8 cellular contexts compared by ENCODE assay signal in the genomic region with DNA sequence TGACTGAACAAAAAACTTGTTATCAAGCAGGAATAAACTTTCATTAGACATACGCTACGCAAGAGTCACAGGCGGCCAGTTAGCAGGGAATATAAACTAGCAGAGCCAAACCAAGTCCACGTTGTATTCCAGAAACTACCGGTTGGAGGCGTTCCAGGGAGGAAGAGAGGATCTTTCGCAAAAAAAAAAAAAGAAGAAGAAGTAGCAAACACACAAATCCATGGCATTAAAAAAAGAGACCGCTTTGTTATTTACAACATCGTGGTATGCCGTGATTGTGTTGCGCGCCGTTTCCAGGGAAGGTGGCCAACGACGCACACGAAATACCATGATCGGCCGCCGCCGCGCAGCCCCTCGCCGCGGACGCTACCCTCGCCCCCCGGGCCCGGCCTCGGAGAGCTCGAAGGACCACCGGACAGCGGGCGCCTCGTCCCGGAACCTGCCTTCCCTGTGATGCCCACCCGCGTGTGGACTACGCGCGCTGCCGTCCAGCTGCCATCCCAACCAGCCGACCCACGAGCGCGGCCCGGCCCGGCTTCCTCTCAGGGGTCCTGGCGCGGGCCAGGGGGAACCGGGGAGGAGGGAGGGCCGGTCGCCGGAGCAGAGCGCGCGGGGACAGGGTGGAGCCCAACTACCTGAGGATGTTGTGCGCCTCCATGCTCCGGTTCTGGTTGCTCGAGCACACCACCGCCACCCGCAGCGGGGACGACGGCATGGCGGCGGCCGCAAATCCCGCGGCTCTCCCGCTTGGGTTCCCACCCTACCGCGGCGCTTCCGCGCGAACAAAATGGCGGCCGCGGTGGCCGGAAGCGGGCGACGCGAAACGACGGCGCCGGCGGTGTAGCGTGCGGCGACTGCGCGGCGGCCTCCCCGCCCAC. TPM values are rescaled to one million over a fixed set of nuclear protein-coding genes. Genes with fewer than 3 reads are reported as not detected.
DNase-seq lines count a peak whose midpoint lies in the region; ATAC-seq and TF ChIP-seq lines count a peak whose summit lies in the region.

No MANE protein-coding gene starts in this region.

- H3K27me3 ChIP-seq in HUES64 (ENCODE audit: insufficient read depth, low read length) (peaks cover 3% of the 10 kb centered on the region; the same call in 1 of the 2 replicates), heart right ventricle (peaks cover 0 to 3% (median 0%) of the 10 kb centered on the region in 7 donors)

- peak overlapping the region; percentile 99 for H3K9ac ChIP-seq in HUES64 (ENCODE audit: low read depth, low read length)

- intact Hi-C loops in heart right ventricle (cut with DNase I): loop anchor here in 2 of 10 donors (2.0 to 10.0 kb wide), 2 partner anchors 41 to 151 kb away; partner anchors contain the start of genes CDK11A (in 1 of the 2) and MIB2 (in 1 of the 2)
- intact Hi-C loops in posterior vena cava (cut with DNase I): no loop called here

- ATAC-seq in GM21529 (IDR thresholded peaks at IDR 0.05; ENCODE audit: unreplicated experiment) (peak; percentile 56), heart right ventricle (peak; percentile 68 to 83 (median 76))
- ATAC-seq in activated naive CD8-positive, alpha-beta T cell treated with anti-CD3 and anti-CD28 coated beads, Interleukin-2, amount 50 U/mL, for 24 hours: peak; percentile 70

- peak overlapping the region; percentile 99 for H3K4me3 ChIP-seq in HUES64 (ENCODE audit: low read length)
- H3K4me3 ChIP-seq in heart right ventricle: peak overlapping the region; percentile 84 to 100 (median 96)

- peak overlapping the region; percentile 98 for H3K27ac Mint-ChIP-seq in activated naive CD8-positive, alpha-beta T cell treated with anti-CD3 and anti-CD28 coated beads, Interleukin-2, amount 50 U/mL, for 24 hours

- peak overlapping the region; percentile 99 for H3K27ac ChIP-seq in HUES64 (ENCODE audit: low read depth, low read length)
- H3K27ac ChIP-seq in RWPE1: peak overlapping the region; percentile 94
- H3K27ac ChIP-seq in heart right ventricle: peak overlapping the region; percentile 97 to 100 (median 99)

- POLR2A ChIA-PET in RWPE1 (lab: Yijun Ruan, JAX; ENCODE audit: low non-redundant PET): no interaction called here

- WGBS in HUES64: under 1% methylated on average over 94 of the region's 96 CpGs
- 0% methylated on average over 91 to 96 of the region's 96 CpGs for WGBS in heart right ventricle, 2 donors

- CTCF ChIA-PET in RWPE1 (lab: Yijun Ruan, JAX): no interaction called here

- TF ChIP-seq CTCF in RWPE1 (conservative IDR thresholded peaks at IDR 0.05; ENCODE audit: low read depth) (no peak), heart right ventricle (IDR thresholded peaks at IDR 0.05) (peak in 1 of 9 donors; percentile 23)

- no peaks in the 10 kb centered on the region for H3K9me3 Mint-ChIP-seq in activated naive CD8-positive, alpha-beta T cell treated with anti-CD3 and anti-CD28 coated beads, Interleukin-2, amount 50 U/mL, for 24 hours

- no peaks in the 10 kb centered on the region for H3K4me1 ChIP-seq in HUES64 (ENCODE audit: insufficient read depth, low read length)
- H3K4me1 ChIP-seq in heart right ventricle: peaks cover 3 to 58% (median 50%) of the 10 kb centered on the region in 9 donors

- peaks cover 46% of the 10 kb centered on the region for H3K4me1 Mint-ChIP-seq in activated naive CD8-positive, alpha-beta T cell treated with anti-CD3 and anti-CD28 coated beads, Interleukin-2, amount 50 U/mL, for 24 hours

- H3K36me3 Mint-ChIP-seq in activated naive CD8-positive, alpha-beta T cell treated with anti-CD3 and anti-CD28 coated beads, Interleukin-2, amount 50 U/mL, for 24 hours (ENCODE audit: low read depth): peaks cover 30% of the 10 kb centered on the region

- H3K27me3 Mint-ChIP-seq in activated naive CD8-positive, alpha-beta T cell treated with anti-CD3 and anti-CD28 coated beads, Interleukin-2, amount 50 U/mL, for 24 hours: no peaks in the 10 kb centered on the region

- H3K4me3 Mint-ChIP-seq in activated naive CD8-positive, alpha-beta T cell treated with anti-CD3 and anti-CD28 coated beads, Interleukin-2, amount 50 U/mL, for 24 hours: peak overlapping the region; percentile 95

- H3K36me3 ChIP-seq in HUES64 (ENCODE audit: insufficient read depth, low read length): peaks cover 28% of the 10 kb centered on the region
- H3K36me3 ChIP-seq in heart right ventricle: peaks cover 0 to 37% (median 0%) of the 10 kb centered on the region in 9 donors

- H3K9me3 ChIP-seq in HUES64 (ENCODE audit: insufficient read depth, low read depth, low read length) (no peaks in the 10 kb centered on the region), heart right ventricle (no peaks in the 10 kb centered on the region)

- DNase-seq in EL (peak; percentile 58), RWPE1 (ENCODE audit: low spot score) (peak; percentile 68), heart right ventricle (peak; percentile 58 to 75), posterior vena cava (ENCODE audit: low spot score) (peak; percentile 92), NCI-H2107 (lab: John Stamatoyannopoulos, UW) (no peak)
- DNase-seq in activated naive CD8-positive, alpha-beta T cell treated with anti-CD3 and anti-CD28 coated beads, Interleukin-2, amount 50 U/mL, for 24 hours: peak; percentile 73

RNA-seq across cellular contexts. Expression of gene SSU72, which starts 0.6 kb away (rescaled TPM):
- 136 TPM for polyA plus RNA-seq in HUES64 (2013, experiment 1 of 2)
- polyA plus RNA-seq in HUES64 (2013, experiment 2 of 2): 130 TPM
- total RNA-seq in heart right ventricle (100 to 1,000 TPM in 4 of 10 donors, 10 to 100 TPM in 6; 73.8 to 138 (median 77.9) TPM), posterior vena cava (10 to 100 TPM; 60.7 to 66.0 TPM)
- polyA plus RNA-seq in heart right ventricle: 100 to 1,000 TPM in 1 of 2 donors, 10 to 100 TPM in 1; 96.3 to 122 TPM

RNA-seq across cellular contexts. Expression of gene FNDC10, which starts 25.9 kb away (rescaled TPM):
- polyA plus RNA-seq in HUES64 (2013, experiment 1 of 2): 5.2 TPM
- polyA plus RNA-seq in HUES64 (2013, experiment 2 of 2): 7.9 TPM
- total RNA-seq in heart right ventricle (1 to 10 TPM in 8 of 10 donors, under 1 TPM in 2; 0.66 to 5.9 (median 2.3) TPM), posterior vena cava (1 to 10 TPM; 1.2 to 3.6 TPM)
- 1 to 10 TPM; 1.1 to 3.8 TPM for polyA plus RNA-seq in heart right ventricle

RNA-seq across cellular contexts. Expression of gene TMEM240, which starts 33.7 kb away (rescaled TPM):
- polyA plus RNA-seq in HUES64 (2013, experiment 1 of 2): 4.4 TPM
- 7.0 TPM for polyA plus RNA-seq in HUES64 (2013, experiment 2 of 2)
- total RNA-seq in heart right ventricle (1 to 10 TPM; 3.2 to 6.2 (median 3.7) TPM), posterior vena cava (1 to 10 TPM; 3.9 to 7.8 TPM)
- 10 to 100 TPM in 1 of 2 donors, 1 to 10 TPM in 1; 3.5 to 12.1 TPM for polyA plus RNA-seq in heart right ventricle

RNA-seq across cellular contexts. Expression of gene MIB2, which starts 41.2 kb away (rescaled TPM):
- 19.2 TPM for polyA plus RNA-seq in HUES64 (2013, experiment 1 of 2)
- 21.4 TPM for polyA plus RNA-seq in HUES64 (2013, experiment 2 of 2)
- total RNA-seq in heart right ventricle: 100 to 1,000 TPM in 1 of 10 donors, 10 to 100 TPM in 9; 53.6 to 110 (median 74.7) TPM
- 100 to 1,000 TPM in 1 of 2 donors, 10 to 100 TPM in 1; 56.0 to 248 TPM for polyA plus RNA-seq in heart right ventricle
- total RNA-seq in posterior vena cava: 10 to 100 TPM; 29.4 to 35.9 TPM

RNA-seq across cellular contexts. Expression of gene MMP23B, which starts 57.9 kb away (rescaled TPM):
- polyA plus RNA-seq in HUES64 (2013, experiment 1 of 2): 2.6 TPM
- 3.0 TPM for polyA plus RNA-seq in HUES64 (2013, experiment 2 of 2)
- total RNA-seq in heart right ventricle (10 to 100 TPM; 21.5 to 87.0 (median 63.1) TPM), posterior vena cava (10 to 100 TPM; 36.1 to 78.5 TPM)
- polyA plus RNA-seq in heart right ventricle: 100 to 1,000 TPM in 1 of 2 donors, 10 to 100 TPM in 1; 14.2 to 113 TPM
